In genomic region chr7:2321020-2321419, GRCh38 we compare ENCODE assay signal across 12 cellular contexts. TPM values are rescaled to one million over a fixed set of nuclear protein-coding genes. Genes with fewer than 3 reads are reported as not detected.
DNase-seq lines count a peak whose midpoint lies in the region; ATAC-seq, FAIRE-seq and TF ChIP-seq lines count a peak whose summit lies in the region.
"Had no signal": no experiment of that assay in that cellular context is flagged by ENCODE, and none has a peak within 500 bp of the region (broad histone marks: within the 10 kb centered on the region; RNA-seq: fewer than 3 reads in every experiment).

No MANE protein-coding gene starts in this region.

- H3K27me3 ChIP-seq in brain microvascular endothelial cell (replicated peaks) (no peaks in the 10 kb centered on the region), HAP-1 (ENCODE audit: low read depth) (no peaks in the 10 kb centered on the region)

- intact Hi-C loops in lower leg skin (cut with DNase I; ENCODE audit: low total_unique reads), result no loop called here

- DNase-seq in D721Med (ENCODE audit: insufficient read length, low spot score) (peak; percentile 31), NCI-H146 (lab: John Stamatoyannopoulos, UW) (peak; percentile 50), brain microvascular endothelial cell (no peak), left kidney (ENCODE audit: low read depth, low spot score) (peak; percentile 39), lower leg skin (ENCODE audit: low spot score in 2 of 2) (no peak), HAP-1 (ENCODE audit: low spot score in 2 of 2) (no peak)
- DNase-seq in activated CD4-positive, alpha-beta T cell treated with anti-CD3 and anti-CD28 coated beads, Interleukin-2, amount 50 U/mL, for 4 hours, result no peak
- DNase-seq: activated CD8-positive, alpha-beta memory T cell treated with anti-CD3 and anti-CD28 coated beads, Interleukin-2, amount 10 ng/mL, durations not matched to agents 7 days and 5 days; erythroblast; NCI-H1092 had no signal

- no peaks in the 10 kb centered on the region for H3K36me3 ChIP-seq in brain microvascular endothelial cell (replicated peaks)
- no peaks in the 10 kb centered on the region for H3K36me3 ChIP-seq in HAP-1 (replicated peaks)

- no peak for TF ChIP-seq POLR2A in lower leg skin (IDR thresholded peaks at IDR 0.05)

- no peak overlapping the region for H3K27ac ChIP-seq in brain microvascular endothelial cell

- no peaks in the 10 kb centered on the region for H3K9me3 ChIP-seq in HAP-1

- FAIRE-seq in D721Med (lab: Jason Lieb, UNC), result no peak
- FAIRE-seq: GM12892 had no signal

- no peak overlapping the region for H3K4me3 ChIP-seq in brain microvascular endothelial cell (ENCODE audit: low read depth, low read length)
- H3K4me3 ChIP-seq in lower leg skin (ENCODE audit: low read depth, poor library complexity, severe bottlenecking), result no peak overlapping the region
- no peak overlapping the region for H3K4me3 ChIP-seq in HAP-1

- in situ Hi-C loops in brain microvascular endothelial cell (cut with HindIII; ENCODE audit: low pct_ligation_motif_present, low sequenced_read_pairs) (no loop called here), HAP-1 (cut with MboI; ENCODE audit: low sequenced_read_pairs) (no loop called here)

- ATAC-seq in GM21360 (IDR thresholded peaks at IDR 0.05; ENCODE audit: unreplicated experiment), result no peak
- ATAC-seq: activated CD8-positive, alpha-beta memory T cell treated with anti-CD3 and anti-CD28 coated beads, Interleukin-2, amount 10 ng/mL, durations not matched to agents 7 days and 5 days had no signal

- H3K4me1 ChIP-seq in HAP-1, result no peaks in the 10 kb centered on the region

- 33 to 46% methylated on average over 11 of the region's 11 CpGs for WGBS in lower leg skin, 2 donors

- TF ChIP-seq CTCF in D721Med (IDR thresholded peaks at IDR 0.05; ENCODE audit: insufficient read depth, missing control alignments) (no peak), brain microvascular endothelial cell (IDR thresholded peaks at IDR 0.05; ENCODE audit: low read depth, low read length, missing control alignments) (peak; percentile 36), lower leg skin (IDR thresholded peaks at IDR 0.05) (no peak)

RNA-seq across cellular contexts. Expression of gene SNX8, which starts 6.8 kb away (rescaled TPM):
- total RNA-seq in lower leg skin, result 10 to 100 TPM; 13.3 to 35.7 (median 22.1) TPM

RNA-seq across cellular contexts. Expression of gene EIF3B, which starts 33.6 kb away (rescaled TPM):
- 100 to 1,000 TPM; 121 to 165 (median 150) TPM for total RNA-seq in lower leg skin

Comparison
In these comparisons a context has a peak if more than half of its experiments do, and no peak if none do; other contexts are left out.
1. DNase-seq: peak in D721Med (single experiment), NCI-H146 (single experiment) and left kidney (single experiment); none in brain microvascular endothelial cell (single experiment), lower leg skin (0 of 2), activated CD4-positive, alpha-beta T cell treated with anti-CD3 and anti-CD28 coated beads, Interleukin-2, amount 50 U/mL, for 4 hours (0 of 2) and HAP-1 (0 of 2).